8 cellular contexts compared by ENCODE assay signal in genomic region chr2:54724150-54724559, GRCh38. TPM values are rescaled to one million over a fixed set of nuclear protein-coding genes. Genes with fewer than 3 reads are reported as not detected.
DNase-seq lines count a peak whose midpoint lies in the region; ATAC-seq and TF ChIP-seq lines count a peak whose summit lies in the region.

No MANE protein-coding gene starts in this region.

- TF ChIP-seq EP300 in tibial nerve (IDR thresholded peaks at IDR 0.05): no peak

- H3K4me3 ChIP-seq in right lobe of liver (peak overlapping the region; percentile 67 to 76 (median 68)), tibial nerve (peak overlapping the region; percentile 68 to 88 (median 80))

- H3K9me3 ChIP-seq in right lobe of liver (no peaks in the 10 kb centered on the region), tibial nerve (no peaks in the 10 kb centered on the region)

- ATAC-seq in right lobe of liver: no peak

- WGBS in right lobe of liver (ENCODE audit: insufficient coverage, low coverage, low lambda C conversion rate, missing lambda C conversion rate): 1% methylated on average over 12 of the region's 12 CpGs
- 0 to 1% methylated on average over 12 of the region's 12 CpGs for WGBS in tibial nerve, 2 donors

- H3K36me3 Mint-ChIP-seq in activated T-cell treated with anti-CD3 and anti-CD28 coated beads, Interleukin-2, amount 50 U/mL, for 24 hours (ENCODE audit: low read depth): peaks cover 2% of the 10 kb centered on the region
- H3K36me3 Mint-ChIP-seq in activated naive CD8-positive, alpha-beta T cell treated with anti-CD3 and anti-CD28 coated beads for 36 hours: no peaks in the 10 kb centered on the region

- H3K27me3 ChIP-seq in right lobe of liver (no peaks in the 10 kb centered on the region), tibial nerve (peaks cover 0 to 11% of the 10 kb centered on the region in 2 donors)

- TF ChIP-seq CTCF in right lobe of liver (IDR thresholded peaks at IDR 0.05) (no peak), tibial nerve (IDR thresholded peaks at IDR 0.05) (no peak)

- DNase-seq in activated T-cell treated with anti-CD3 and anti-CD28 coated beads, Interleukin-2, amount 50 U/mL, for 24 hours: no peak
- DNase-seq in activated T-cell treated with anti-CD3 and anti-CD28 coated beads for 4 hours: no peak
- DNase-seq in activated naive CD8-positive, alpha-beta T cell treated with anti-CD3 and anti-CD28 coated beads for 36 hours: no peak
- DNase-seq in right lobe of liver: no peak
- DNase-seq in tibial nerve (ENCODE audit: low spot score in 2 of 2): no peak
- no peak for DNase-seq in pons (ENCODE audit: low spot score)
- DNase-seq in NCI-H82 (lab: John Stamatoyannopoulos, UW): no peak
- no peak for DNase-seq in iPS-NIHi7 (ENCODE audit: extremely low spot score)

- no peak overlapping the region for H3K27ac ChIP-seq in right lobe of liver
- H3K27ac ChIP-seq in tibial nerve: peak overlapping the region in 2 of 4 donors; percentile 68

- no peak overlapping the region for H3K27ac Mint-ChIP-seq in activated T-cell treated with anti-CD3 and anti-CD28 coated beads, Interleukin-2, amount 50 U/mL, for 24 hours
- H3K27ac Mint-ChIP-seq in activated naive CD8-positive, alpha-beta T cell treated with anti-CD3 and anti-CD28 coated beads for 36 hours: no peak overlapping the region

- no peaks in the 10 kb centered on the region for H3K36me3 ChIP-seq in right lobe of liver
- no peaks in the 10 kb centered on the region for H3K36me3 ChIP-seq in tibial nerve

- intact Hi-C loops in right lobe of liver (cut with DNase I): loop anchor here in 1 of 2 donors (10.0 kb wide), 1 partner anchor 111 kb away; no protein-coding TSS in a partner anchor

- H3K4me1 ChIP-seq in right lobe of liver: no peaks in the 10 kb centered on the region
- H3K4me1 ChIP-seq in tibial nerve: peaks cover 0 to 22% (median 6%) of the 10 kb centered on the region in 4 donors

- peaks cover 28% of the 10 kb centered on the region for H3K4me1 Mint-ChIP-seq in activated T-cell treated with anti-CD3 and anti-CD28 coated beads, Interleukin-2, amount 50 U/mL, for 24 hours (ENCODE audit: low read depth)
- H3K4me1 Mint-ChIP-seq in activated naive CD8-positive, alpha-beta T cell treated with anti-CD3 and anti-CD28 coated beads for 36 hours: peaks cover 29% of the 10 kb centered on the region

- H3K27me3 Mint-ChIP-seq in activated T-cell treated with anti-CD3 and anti-CD28 coated beads, Interleukin-2, amount 50 U/mL, for 24 hours: peaks cover 54% of the 10 kb centered on the region
- peaks cover 50% of the 10 kb centered on the region for H3K27me3 Mint-ChIP-seq in activated naive CD8-positive, alpha-beta T cell treated with anti-CD3 and anti-CD28 coated beads for 36 hours

- TF ChIP-seq POLR2A in right lobe of liver (IDR thresholded peaks at IDR 0.05) (no peak), tibial nerve (IDR thresholded peaks at IDR 0.05) (no peak)

- H3K4me3 Mint-ChIP-seq in activated T-cell treated with anti-CD3 and anti-CD28 coated beads, Interleukin-2, amount 50 U/mL, for 24 hours: peak overlapping the region; percentile 90
- peak overlapping the region; percentile 86 for H3K4me3 Mint-ChIP-seq in activated naive CD8-positive, alpha-beta T cell treated with anti-CD3 and anti-CD28 coated beads for 36 hours

- H3K9me3 Mint-ChIP-seq in activated T-cell treated with anti-CD3 and anti-CD28 coated beads, Interleukin-2, amount 50 U/mL, for 24 hours: no peaks in the 10 kb centered on the region
- H3K9me3 Mint-ChIP-seq in activated naive CD8-positive, alpha-beta T cell treated with anti-CD3 and anti-CD28 coated beads for 36 hours: no peaks in the 10 kb centered on the region

RNA-seq across cellular contexts. Expression of gene EML6, which starts 0.7 kb away (rescaled TPM):
- 1 to 10 TPM in 1 of 2 experiments, under 1 TPM in 1; 0.54 to 1.3 TPM for total RNA-seq in activated naive CD8-positive, alpha-beta T cell treated with anti-CD3 and anti-CD28 coated beads for 36 hours
- total RNA-seq in right lobe of liver (1 to 10 TPM in 4 of 6 experiments, under 1 TPM in 2; 0.82 to 2.5 (median 1.5) TPM), tibial nerve (10 to 100 TPM in 1 of 4 donors, under 1 TPM in 3; 0.60 to 18.0 (median 0.93) TPM)
